16 cellular contexts compared by ENCODE assay signal in genomic region chr12:54421873-54422250, GRCh38. TPM values are rescaled to one million over a fixed set of nuclear protein-coding genes. Genes with fewer than 3 reads are reported as not detected.
DNase-seq lines count a peak whose midpoint lies in the region; ATAC-seq and TF ChIP-seq lines count a peak whose summit lies in the region.
"Had no signal": no experiment of that assay in that cellular context is flagged by ENCODE, and none has a peak within 500 bp of the region (broad histone marks: within the 10 kb centered on the region; RNA-seq: fewer than 3 reads in every experiment).

No MANE protein-coding gene starts in this region.

- no peaks in the 10 kb centered on the region for H3K36me3 Mint-ChIP-seq in activated naive CD4-positive, alpha-beta T cell treated with anti-CD3 and anti-CD28 coated beads, Interleukin-2, amount 50 U/mL, for 24 hours
- H3K36me3 Mint-ChIP-seq in central memory CD8-positive, alpha-beta T cell (ENCODE audit: insufficient read depth), result peaks cover 13% of the 10 kb centered on the region
- H3K36me3 Mint-ChIP-seq in naive thymus-derived CD8-positive, alpha-beta T cell, result no peaks in the 10 kb centered on the region

- POLR2A ChIA-PET in naive thymus-derived CD8-positive, alpha-beta T cell (lab: Charles Lee), result interaction anchor here (3.0 to 11.6 kb wide), 3 partner anchors 7 to 22 kb away, joined by 15 to 142 read pairs (median 99); no protein-coding TSS in a partner anchor

- no peak for DNase-seq in activated naive CD4-positive, alpha-beta T cell (lab: John Stamatoyannopoulos, UW)
- DNase-seq in central memory CD8-positive, alpha-beta T cell (ENCODE audit: low spot score in 2 of 2), result no peak
- no peak for DNase-seq in naive thymus-derived CD8-positive, alpha-beta T cell
- DNase-seq in upper lobe of right lung, result no peak
- no peak for DNase-seq in cortex of kidney (lab: John Stamatoyannopoulos, UW)
- DNase-seq: activated CD8-positive, alpha-beta memory T cell treated with anti-CD3 and anti-CD28 coated beads, Interleukin-2, amount 10 ng/mL, durations not matched to agents 7 days and 5 days; DMS53; T-helper 9 cell had no signal

- H3K27me3 Mint-ChIP-seq in activated naive CD4-positive, alpha-beta T cell treated with anti-CD3 and anti-CD28 coated beads, Interleukin-2, amount 50 U/mL, for 24 hours, result no peaks in the 10 kb centered on the region
- no peaks in the 10 kb centered on the region for H3K27me3 Mint-ChIP-seq in central memory CD8-positive, alpha-beta T cell
- H3K27me3 Mint-ChIP-seq in naive thymus-derived CD8-positive, alpha-beta T cell, result no peaks in the 10 kb centered on the region

- no peaks in the 10 kb centered on the region for H3K9me3 Mint-ChIP-seq in activated naive CD4-positive, alpha-beta T cell treated with anti-CD3 and anti-CD28 coated beads, Interleukin-2, amount 50 U/mL, for 24 hours
- H3K9me3 Mint-ChIP-seq in central memory CD8-positive, alpha-beta T cell, result no peaks in the 10 kb centered on the region
- peaks cover 0 to 1% (median 0%) of the 10 kb centered on the region in 9 donors for H3K9me3 Mint-ChIP-seq in naive thymus-derived CD8-positive, alpha-beta T cell
- H3K9me3 Mint-ChIP-seq: activated naive CD4-positive, alpha-beta T cell treated with anti-CD3 and anti-CD28 coated beads, Interleukin-2, amount 50 U/mL, for 72 hours had no signal

- no peaks in the 10 kb centered on the region for H3K9me3 ChIP-seq in upper lobe of right lung

- H3K4me1 Mint-ChIP-seq in activated naive CD4-positive, alpha-beta T cell treated with anti-CD3 and anti-CD28 coated beads, Interleukin-2, amount 50 U/mL, for 24 hours, result peaks cover 56% of the 10 kb centered on the region
- peaks cover 31% of the 10 kb centered on the region for H3K4me1 Mint-ChIP-seq in central memory CD8-positive, alpha-beta T cell
- H3K4me1 Mint-ChIP-seq in naive thymus-derived CD8-positive, alpha-beta T cell, result peaks cover 32 to 59% (median 44%) of the 10 kb centered on the region in 4 donors

- no peaks in the 10 kb centered on the region for H3K27me3 ChIP-seq in upper lobe of right lung

- no peak overlapping the region for H3K4me3 Mint-ChIP-seq in activated naive CD4-positive, alpha-beta T cell treated with anti-CD3 and anti-CD28 coated beads, Interleukin-2, amount 50 U/mL, for 24 hours
- peak overlapping the region; percentile 4 for H3K4me3 Mint-ChIP-seq in central memory CD8-positive, alpha-beta T cell
- H3K4me3 Mint-ChIP-seq in naive thymus-derived CD8-positive, alpha-beta T cell, result peak overlapping the region in 2 of 10 donors; percentile 8 to 19
- H3K4me3 Mint-ChIP-seq: activated CD8-positive, alpha-beta memory T cell treated with anti-CD3 and anti-CD28 coated beads, Interleukin-2, amount 10 ng/mL, durations not matched to agents 7 days and 5 days had no signal

- H3K4me3 ChIP-seq in upper lobe of right lung, result no peak overlapping the region

- H3K27ac ChIP-seq in upper lobe of right lung, result peak overlapping the region; percentile 65

- no peak for TF ChIP-seq CTCF in upper lobe of right lung (IDR thresholded peaks at IDR 0.05)

- peaks cover 11% of the 10 kb centered on the region for H3K4me1 ChIP-seq in upper lobe of right lung

- intact Hi-C loops in upper lobe of right lung (cut with DNase I), result no loop called here

- H3K27ac Mint-ChIP-seq in activated naive CD4-positive, alpha-beta T cell treated with anti-CD3 and anti-CD28 coated beads, Interleukin-2, amount 50 U/mL, for 24 hours, result peak overlapping the region; percentile 48
- H3K27ac Mint-ChIP-seq in central memory CD8-positive, alpha-beta T cell (ENCODE audit: low read depth), result no peak overlapping the region
- H3K27ac Mint-ChIP-seq in naive thymus-derived CD8-positive, alpha-beta T cell, result peak overlapping the region in 8 of 10 donors; percentile 12 to 99 (median 76)
- H3K27ac Mint-ChIP-seq: activated CD8-positive, alpha-beta memory T cell treated with anti-CD3 and anti-CD28 coated beads, Interleukin-2, amount 10 ng/mL, durations not matched to agents 7 days and 5 days had no signal

- no peak for ATAC-seq in central memory CD8-positive, alpha-beta T cell (replicated peaks; ENCODE audit: extremely low read depth, poor library complexity, severe bottlenecking)
- ATAC-seq in naive thymus-derived CD8-positive, alpha-beta T cell, result no peak
- ATAC-seq in upper lobe of right lung (no peak), HG03432 (IDR thresholded peaks at IDR 0.05; ENCODE audit: unreplicated experiment) (no peak), GM21717 (IDR thresholded peaks at IDR 0.05; ENCODE audit: unreplicated experiment) (no peak)
- ATAC-seq: activated CD8-positive, alpha-beta memory T cell treated with anti-CD3 and anti-CD28 coated beads, Interleukin-2, amount 10 ng/mL, durations not matched to agents 7 days and 5 days; activated naive CD4-positive, alpha-beta T cell treated with anti-CD3 and anti-CD28 coated beads, Interleukin-2, amount 50 U/mL, for 72 hours; HepG2; Panc1 had no signal

- no peaks in the 10 kb centered on the region for H3K36me3 ChIP-seq in upper lobe of right lung

RNA-seq across cellular contexts. Expression of gene ITGA5, which starts 2.8 kb away (rescaled TPM):
- total RNA-seq in naive thymus-derived CD8-positive, alpha-beta T cell, result 100 to 1,000 TPM; 126 to 127 TPM
- 10 to 100 TPM; 13.4 to 44.5 (median 19.7) TPM for polyA plus RNA-seq in naive thymus-derived CD8-positive, alpha-beta T cell
- 102 TPM for total RNA-seq in upper lobe of right lung

RNA-seq across cellular contexts. Expression of gene ZNF385A, which starts 37.3 kb away (rescaled TPM):
- total RNA-seq in naive thymus-derived CD8-positive, alpha-beta T cell, result 1 to 10 TPM; 1.7 to 3.2 TPM
- polyA plus RNA-seq in naive thymus-derived CD8-positive, alpha-beta T cell, result under 1 TPM in 1 of 3 donors, not detected in 2; 0.42 TPM
- total RNA-seq in upper lobe of right lung, result 26.6 TPM

RNA-seq across cellular contexts. Expression of gene GTSF1, which starts 51.5 kb away (rescaled TPM):
- 1 to 10 TPM; 3.6 to 3.8 TPM for total RNA-seq in naive thymus-derived CD8-positive, alpha-beta T cell
- 10 to 100 TPM; 13.7 to 16.7 (median 15.3) TPM for polyA plus RNA-seq in naive thymus-derived CD8-positive, alpha-beta T cell
- total RNA-seq in upper lobe of right lung, result 2.1 TPM
- total RNA-seq: HepG2, NCI-H460 had no signal
- polyA plus RNA-seq: AG04450, HepG2 had no signal

RNA-seq across cellular contexts. Expression of gene GPR84, which starts 57.6 kb away (rescaled TPM):
- total RNA-seq in naive thymus-derived CD8-positive, alpha-beta T cell, result not detected
- not detected for polyA plus RNA-seq in naive thymus-derived CD8-positive, alpha-beta T cell
- 0.96 TPM for total RNA-seq in upper lobe of right lung
- total RNA-seq: HepG2, NCI-H460 had no signal
- polyA plus RNA-seq: AG04450, HepG2 had no signal
